Comparison of ENCODE assay signal across 12 cellular contexts in genomic region chr1:29569971-29570634, GRCh38.
DNase-seq lines count a peak whose midpoint lies in the region; ATAC-seq and TF ChIP-seq lines count a peak whose summit lies in the region.
"Had no signal": no experiment of that assay in that cellular context is flagged by ENCODE, and none has a peak within 500 bp of the region (broad histone marks: within the 10 kb centered on the region; RNA-seq: fewer than 3 reads in every experiment).

No MANE protein-coding gene starts in this region.

- ATAC-seq in RWPE2 (ENCODE audit: low read depth) (peak; percentile 99), HG03280 (IDR thresholded peaks at IDR 0.05; ENCODE audit: unreplicated experiment) (no peak), HG03159 (IDR thresholded peaks at IDR 0.05; ENCODE audit: unreplicated experiment) (no peak), GM18873 (IDR thresholded peaks at IDR 0.05; ENCODE audit: low FRiP score, unreplicated experiment) (no peak)

- TF ChIP-seq CTCF in RWPE2 (IDR thresholded peaks at IDR 0.05; ENCODE audit: poor library complexity, severe bottlenecking) (no peak), fibroblast of pulmonary artery (IDR thresholded peaks at IDR 0.05; ENCODE audit: low read length, missing control alignments) (no peak)

- H3K27me3 ChIP-seq in RWPE2 (ENCODE audit: insufficient read depth, poor library complexity, severe bottlenecking) = no peaks in the 10 kb centered on the region
- H3K27me3 ChIP-seq in H7 (ENCODE audit: control insufficient read depth, insufficient read depth, low read length) = no peaks in the 10 kb centered on the region; the same call in 1 of the 2 replicates
- H3K27me3 ChIP-seq: SJSA1 had no signal

- H3K27ac ChIP-seq in RWPE2 (ENCODE audit: poor library complexity, severe bottlenecking) = peak overlapping the region; percentile 94
- H3K27ac ChIP-seq: SJSA1 had no signal

- H3K36me3 ChIP-seq in RWPE2 (ENCODE audit: low read depth) = no peaks in the 10 kb centered on the region
- H3K36me3 ChIP-seq in H7 (replicated peaks; ENCODE audit: control insufficient read depth, insufficient read depth, low read length) = no peaks in the 10 kb centered on the region
- H3K36me3 ChIP-seq: SJSA1 had no signal

- H3K4me3 ChIP-seq in RWPE2 (ENCODE audit: severe bottlenecking) = no peak overlapping the region
- H3K4me3 ChIP-seq in fibroblast of pulmonary artery (replicated peaks; ENCODE audit: low read depth, low read length) = no peak overlapping the region
- no peak overlapping the region for H3K4me3 ChIP-seq in skeletal muscle cell (ENCODE audit: low read depth, low read length)
- H3K4me3 ChIP-seq in H7 (ENCODE audit: insufficient read depth, low read depth, low read length) = no peak overlapping the region
- H3K4me3 ChIP-seq: SJSA1 had no signal

- peaks cover 23% of the 10 kb centered on the region for H3K4me1 ChIP-seq in RWPE2 (ENCODE audit: insufficient read depth, poor library complexity, severe bottlenecking)
- H3K4me1 ChIP-seq: SJSA1 had no signal

- peak; percentile 39 for DNase-seq in GM04503 (ENCODE audit: low read depth)
- peak; percentile 98 for DNase-seq in RWPE2 (ENCODE audit: low spot score)
- peak; percentile 43 for DNase-seq in fibroblast of pulmonary artery (ENCODE audit: low read depth)
- DNase-seq in skeletal muscle cell (ENCODE audit: low read depth) = peak; percentile 91
- DNase-seq in H7 = no peak
- DNase-seq: activated CD4-positive, alpha-beta T cell treated with anti-CD3 and anti-CD28 coated beads, Interleukin-2, amount 50 U/mL, for 1 hour; activated naive CD4-positive, alpha-beta T cell treated with anti-CD3 and anti-CD28 coated beads, Interleukin-2, amount 50 U/mL, for 16 hours; GDM1 had no signal

- H3K9me3 ChIP-seq in RWPE2 (ENCODE audit: severe bottlenecking) = peaks cover 17% of the 10 kb centered on the region
- H3K9me3 ChIP-seq: SJSA1 had no signal
